In the genomic region with DNA sequence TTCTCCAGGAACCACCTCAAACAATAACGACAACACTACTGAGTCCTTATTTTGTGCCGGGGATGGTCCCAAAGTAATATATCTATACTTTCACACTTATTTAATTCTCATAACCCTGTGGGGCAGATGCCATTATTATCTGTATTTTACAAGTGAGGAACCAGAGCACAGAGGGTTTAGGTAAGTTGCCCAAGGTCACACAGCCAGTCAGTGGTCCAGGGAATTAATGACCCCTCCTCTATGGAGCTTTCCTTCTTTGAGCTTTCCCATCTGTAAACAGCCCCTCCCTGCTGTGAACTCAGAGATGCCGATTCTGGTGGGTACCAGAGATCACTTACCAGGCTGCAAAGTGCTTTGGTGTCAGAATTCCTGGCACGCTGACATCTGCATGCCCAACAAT, we compare ENCODE assay signal across 25 cellular contexts.
DNase-seq lines count a peak whose midpoint lies in the region; ATAC-seq, FAIRE-seq and TF ChIP-seq lines count a peak whose summit lies in the region.
"Had no signal": no experiment of that assay in that cellular context is flagged by ENCODE, and none has a peak within 500 bp of the region (broad histone marks: within the 10 kb centered on the region; RNA-seq: fewer than 3 reads in every experiment).

No MANE protein-coding gene starts in this region.

- ATAC-seq in right cardiac atrium: no peak
- ATAC-seq in GM21390 (IDR thresholded peaks at IDR 0.05; ENCODE audit: unreplicated experiment): no peak
- no peak for ATAC-seq in HG02623 (IDR thresholded peaks at IDR 0.05; ENCODE audit: unreplicated experiment)

- peaks cover 2% of the 10 kb centered on the region; the same call in 1 of the 2 replicates for H3K23me2 ChIP-seq in H1 (ENCODE audit: low read depth, low read length)

- H4K5ac ChIP-seq in H1 (ENCODE audit: insufficient read length, low read depth, low read length): no peak overlapping the region

- no peaks in the 10 kb centered on the region for H3K9me3 Mint-ChIP-seq in type B pancreatic cell
- H3K9me3 Mint-ChIP-seq: CD8-positive, alpha-beta memory T cell had no signal

- H3K79me2 ChIP-seq in H1 (ENCODE audit: control insufficient read depth in 1 of 2, insufficient read depth in 2 of 2, low read length in 2 of 2): no peaks in the 10 kb centered on the region

- H3K4me2 ChIP-seq in H1 (ENCODE audit: insufficient read depth in 1 of 2, low read depth in 2 of 2, low read length in 2 of 2): no peak overlapping the region
- H3K4me2 ChIP-seq: KMS-11, SK-N-SH had no signal

- H3K56ac ChIP-seq in H1 (replicated peaks; ENCODE audit: insufficient read length, low read depth, low read length): no peak overlapping the region

- no peak overlapping the region for H2BK20ac ChIP-seq in H1 (ENCODE audit: low read length)

- no peak overlapping the region for H2BK120ac ChIP-seq in H1 (replicated peaks; ENCODE audit: low read depth, low read length)

- no peaks in the 10 kb centered on the region for H3K79me1 ChIP-seq in H1 (ENCODE audit: low read depth, low read length)

- no peak overlapping the region for H4K91ac ChIP-seq in H1 (replicated peaks; ENCODE audit: insufficient read length, low read length)

- CTCF ChIA-PET in H1 (lab: Charles Lee; ENCODE audit: partially characterized antibody): interaction anchor here (0.8 to 9.2 kb wide), 12 partner anchors 12 to 300 kb away, joined by 3 to 169 read pairs (median 8); no protein-coding TSS in a partner anchor

- H2BK15ac ChIP-seq in H1 (ENCODE audit: low read length): no peak overlapping the region

- H3K4me1 Mint-ChIP-seq in type B pancreatic cell (ENCODE audit: unreplicated experiment): peaks cover 13% of the 10 kb centered on the region

- no peaks in the 10 kb centered on the region for H4K20me1 ChIP-seq in H1 (replicated peaks in 1 of 2; ENCODE audit: control insufficient read depth in 1 of 2, insufficient read depth in 2 of 2, low read length in 2 of 2)

- FAIRE-seq in H1 (lab: Jason Lieb, UNC): no peak
- FAIRE-seq: G401.6, GM18507, HTR-8/SVneo had no signal

- H3K23ac ChIP-seq in H1 (ENCODE audit: insufficient read length): no peak overlapping the region

- no peak overlapping the region; the same call in 1 of the 2 replicates for H3K18ac ChIP-seq in H1 (ENCODE audit: extremely low read depth, low read length)

- no peak overlapping the region for H2BK5ac ChIP-seq in H1 (ENCODE audit: low read depth, low read length)

- H4K8ac ChIP-seq in H1 (ENCODE audit: extremely low read depth, insufficient read depth, low read length): no peak overlapping the region

- intact Hi-C loops in left ventricle myocardium inferior (cut with micrococcal nuclease) (no loop called here), right cardiac atrium (cut with DNase I) (no loop called here)

- H3K36me3 ChIP-seq in left ventricle myocardium inferior (no peaks in the 10 kb centered on the region), H1 (ENCODE audit: control insufficient read depth in 2 of 4, insufficient read depth in 4 of 4, low read length in 3 of 4) (no peaks in the 10 kb centered on the region), mucosa of rectum (ENCODE audit: control insufficient read depth in 2 of 2, insufficient read depth in 2 of 2, low read length in 2 of 2) (no peaks in the 10 kb centered on the region)

- no peak for TF ChIP-seq EP300 in H1 (IDR thresholded peaks at IDR 0.05; ENCODE audit: borderline replicate concordance in 1 of 2, low read depth in 2 of 2, low read length in 2 of 2)

- no peaks in the 10 kb centered on the region for H3K36me3 Mint-ChIP-seq in type B pancreatic cell
- H3K36me3 Mint-ChIP-seq: CD8-positive, alpha-beta memory T cell had no signal

- POLR2A ChIA-PET in H1 (lab: Charles Lee; ENCODE audit: partially characterized antibody): no interaction called here

- TF ChIP-seq POLR2A in H1 (IDR thresholded peaks at IDR 0.05; ENCODE audit: control extremely low read depth in 1 of 2, low read depth in 2 of 2, low read length in 2 of 2): no peak

- no peak overlapping the region for H3K14ac ChIP-seq in H1 (ENCODE audit: insufficient read length)

- no peaks in the 10 kb centered on the region for H3K9me3 ChIP-seq in left ventricle myocardium inferior (replicated peaks)
- H3K9me3 ChIP-seq in right cardiac atrium (ENCODE audit: control insufficient read depth, low read length): no peaks in the 10 kb centered on the region
- peaks cover 0 to 4% of the 10 kb centered on the region in 2 experiments; a peak in 1 of 4 replicates for H3K9me3 ChIP-seq in H1 (ENCODE audit: insufficient read depth in 2 of 2, low read depth in 1 of 2, low read length in 1 of 2)
- H3K9me3 ChIP-seq in mucosa of rectum (ENCODE audit: control insufficient read depth in 2 of 2, low read length in 2 of 2): no peaks in the 10 kb centered on the region
- H3K9me3 ChIP-seq: SK-N-SH had no signal

- no peak overlapping the region for H3K4me3 Mint-ChIP-seq in type B pancreatic cell
- H3K4me3 Mint-ChIP-seq: CD8-positive, alpha-beta memory T cell; HFFc6 had no signal

- H3K27ac ChIP-seq in left ventricle myocardium inferior (replicated peaks) (peak overlapping the region; percentile 61), right cardiac atrium (ENCODE audit: low read length) (no peak overlapping the region), H1 (ENCODE audit: low read depth, low read length) (no peak overlapping the region), mucosa of rectum (ENCODE audit: low read depth in 2 of 2, low read length in 2 of 2) (peak overlapping the region; percentile 71 to 81)
- H3K27ac ChIP-seq: C4-2B, KMS-11, RWPE1 had no signal

- H3K4ac ChIP-seq in H1 (replicated peaks; ENCODE audit: insufficient read length, low read depth, low read length): no peak overlapping the region

- DNase-seq in left ventricle myocardium inferior: no peak
- no peak for DNase-seq in right cardiac atrium
- no peak for DNase-seq in H1 (ENCODE audit: low read depth in 1 of 2, low spot score in 2 of 2)
- no peak for DNase-seq in type B pancreatic cell (ENCODE audit: extremely low spot score, unreplicated experiment)
- DNase-seq in NAMALWA (ENCODE audit: low spot score): no peak
- DNase-seq: 8988T; CD8-positive, alpha-beta memory T cell; NCI-H1105; NCI-H146; NCI-H2029; NCI-H226; NCI-H510A treated with DMSO at 0.1 percent for 48 hours; OCI-M1; SIG-M5; SK-N-SH had no signal

- no peak for TF ChIP-seq CTCF in left ventricle myocardium inferior (IDR thresholded peaks at IDR 0.05; ENCODE audit: borderline replicate concordance)
- TF ChIP-seq CTCF in H1 (IDR thresholded peaks at IDR 0.05; ENCODE audit: control extremely low read depth in 1 of 3, insufficient read depth in 1 of 3, low read depth in 1 of 3, low read length in 3 of 3): no peak
- no peak for TF ChIP-seq CTCF in type B pancreatic cell (conservative IDR thresholded peaks at IDR 0.05)

- H3K27me3 ChIP-seq in left ventricle myocardium inferior (ENCODE audit: low read depth): no peaks in the 10 kb centered on the region
- no peaks in the 10 kb centered on the region for H3K27me3 ChIP-seq in right cardiac atrium (ENCODE audit: control insufficient read depth, insufficient read depth)
- no peaks in the 10 kb centered on the region; a peak in 1 of 7 replicates for H3K27me3 ChIP-seq in H1 (replicated peaks in 1 of 4; ENCODE audit: control insufficient read depth in 3 of 4, extremely low read depth in 1 of 4, insufficient read depth in 3 of 4, low read length in 3 of 4)
- no peaks in the 10 kb centered on the region for H3K27me3 ChIP-seq in mucosa of rectum (ENCODE audit: control insufficient read depth in 2 of 2, insufficient read depth in 2 of 2, low read length in 2 of 2)

- no peak for TF ChIP-seq RAD21 in H1 (IDR thresholded peaks at IDR 0.05 in 1 of 2, conservative IDR thresholded peaks at IDR 0.05 in 1 of 2; ENCODE audit: low read depth in 2 of 2, low read length in 2 of 2)

- H3K4me1 ChIP-seq in left ventricle myocardium inferior: peaks cover 33% of the 10 kb centered on the region
- peaks cover 10% of the 10 kb centered on the region for H3K4me1 ChIP-seq in right cardiac atrium (ENCODE audit: control insufficient read depth, insufficient read depth, low read length)
- peaks cover 6 to 15% (median 12%) of the 10 kb centered on the region in 4 experiments for H3K4me1 ChIP-seq in H1 (replicated peaks in 1 of 4; ENCODE audit: control insufficient read depth in 3 of 4, insufficient read depth in 4 of 4, low read length in 3 of 4)
- peaks cover 19 to 23% of the 10 kb centered on the region in 2 donors for H3K4me1 ChIP-seq in mucosa of rectum (ENCODE audit: control insufficient read depth in 2 of 2, insufficient read depth in 2 of 2, low read length in 2 of 2)

- H3K27ac Mint-ChIP-seq in type B pancreatic cell: peak overlapping the region; percentile 9
- H3K27ac Mint-ChIP-seq: CD8-positive, alpha-beta memory T cell; HFFc6 had no signal

- H3K27me3 Mint-ChIP-seq in type B pancreatic cell: peaks cover 14% of the 10 kb centered on the region

- no peak overlapping the region for H2AFZ ChIP-seq in H1 (ENCODE audit: low read length)

- H2BK12ac ChIP-seq in H1 (ENCODE audit: low read depth, low read length): peak overlapping the region; percentile 50; the same call in 1 of the 2 replicates

- H2AK5ac ChIP-seq in H1 (ENCODE audit: low read depth, low read length): no peak overlapping the region

- H3K4me3 ChIP-seq in left ventricle myocardium inferior: peak overlapping the region; percentile 11
- no peak overlapping the region for H3K4me3 ChIP-seq in right cardiac atrium (ENCODE audit: low read length)
- H3K4me3 ChIP-seq in H1 (ENCODE audit: extremely low read depth in 1 of 4, insufficient read depth in 2 of 4, low read depth in 3 of 4, low read length in 4 of 4): no peak overlapping the region
- H3K4me3 ChIP-seq in mucosa of rectum (ENCODE audit: low read length in 2 of 2): peak overlapping the region; percentile 37 to 51

- 87% methylated on average over 4 of the region's 4 CpGs for WGBS in right cardiac atrium
- 87% methylated on average over 4 of the region's 4 CpGs; no CpG with 5 or more reads in 1 of the 2 experiments for WGBS in H1 (ENCODE audit: extremely low coverage in 1 of 2, insufficient coverage in 1 of 2, insufficient read length in 1 of 2, insufficient replicate concordance in 2 of 2, low coverage in 1 of 2, low lambda C conversion rate in 2 of 2, missing lambda C conversion rate in 1 of 2), 2 experiments

- H3K9ac ChIP-seq in H1 (replicated peaks in 1 of 4; ENCODE audit: extremely low read depth in 1 of 4, low read depth in 3 of 4, low read length in 3 of 4) (no peak overlapping the region), mucosa of rectum (ENCODE audit: low read depth in 1 of 2, low read length in 2 of 2) (peak overlapping the region in 1 of 2 donors; percentile 21)
- H3K9ac ChIP-seq: KMS-11, SK-N-SH had no signal

TF ChIP-seq in H1, 55 proteins besides CTCF, POLR2A, EP300 and RAD21:
- TF ChIP-seq BRCA1 (IDR thresholded peaks at IDR 0.05; ENCODE audit: low read depth, low read length) (no peak), SRF (IDR thresholded peaks at IDR 0.05; ENCODE audit: low read depth, low read length) (no peak), CBX8 (IDR thresholded peaks at IDR 0.05; ENCODE audit: borderline replicate concordance, low read depth, low read length) (no peak), CEBPB (IDR thresholded peaks at IDR 0.05; ENCODE audit: low read depth, low read length) (no peak), MAFK (IDR thresholded peaks at IDR 0.05; ENCODE audit: low read depth, low read length) (no peak)

Comparison
In these comparisons a context has a peak if more than half of its experiments do, and no peak if none do; other contexts are left out.
1. H3K27ac ChIP-seq: peak in left ventricle myocardium inferior (single experiment) and mucosa of rectum (2 of 2); none in right cardiac atrium (single experiment) and H1 (single experiment).
2. H3K4me3 ChIP-seq: peak in left ventricle myocardium inferior (single experiment) and mucosa of rectum (2 of 2); none in right cardiac atrium (single experiment) and H1 (0 of 4).